ENCODE assay signal across 10 cellular contexts in the genomic region with DNA sequence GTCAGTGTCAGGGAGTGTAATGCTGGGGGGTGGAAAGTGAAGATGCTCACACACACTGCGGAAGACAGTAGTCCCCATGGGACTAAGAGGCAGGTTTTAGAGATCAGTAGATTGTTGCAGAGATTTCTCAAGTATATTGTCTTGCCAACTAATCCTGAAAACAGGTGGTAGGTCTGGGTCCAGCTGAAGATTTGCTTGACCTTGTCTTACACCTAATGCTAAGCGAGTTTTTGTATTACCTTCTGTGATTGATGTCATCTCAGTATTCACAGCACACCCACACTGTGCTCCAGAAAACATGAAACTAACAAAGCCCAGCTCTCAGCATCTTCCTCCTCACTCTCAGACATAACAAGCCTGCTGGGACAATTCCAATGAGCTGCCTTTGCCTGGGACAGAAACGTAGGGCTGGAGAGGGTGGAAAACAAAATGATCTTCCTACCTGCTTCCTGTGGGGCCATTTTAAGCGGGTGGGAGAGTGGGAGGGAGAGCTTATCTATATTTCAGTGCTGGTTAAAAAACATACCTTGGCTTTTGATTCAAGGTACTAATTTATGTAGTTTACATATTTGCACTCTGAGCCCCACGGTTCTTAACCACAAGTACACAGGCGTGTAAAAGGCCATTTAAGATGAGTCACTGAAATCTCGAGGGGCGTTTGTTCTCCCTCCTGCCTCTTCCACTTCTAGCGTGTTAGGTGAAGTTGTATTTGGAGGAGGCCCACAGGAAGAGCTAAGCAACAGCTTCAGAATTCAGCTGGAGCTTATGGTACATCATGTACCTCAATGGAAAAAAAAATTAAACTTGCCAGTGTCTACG. TPM values are rescaled to one million over a fixed set of nuclear protein-coding genes. Genes with fewer than 3 reads are reported as not detected.
DNase-seq lines count a peak whose midpoint lies in the region; ATAC-seq, FAIRE-seq and TF ChIP-seq lines count a peak whose summit lies in the region.
"Had no signal": no experiment of that assay in that cellular context is flagged by ENCODE, and none has a peak within 500 bp of the region (broad histone marks: within the 10 kb centered on the region; RNA-seq: fewer than 3 reads in every experiment).

No MANE protein-coding gene starts in this region.

- no peak for TF ChIP-seq EP300 in transverse colon (IDR thresholded peaks at IDR 0.05; ENCODE audit: low read depth)

- intact Hi-C loops in transverse colon (cut with DNase I; ENCODE audit: low total_unique reads): no loop called here

- H3K4me1 ChIP-seq in transverse colon: no peaks in the 10 kb centered on the region

- H3K4me3 ChIP-seq in bronchial epithelial cell (ENCODE audit: low read depth, low read length): no peak overlapping the region
- no peak overlapping the region for H3K4me3 ChIP-seq in transverse colon

- H3K36me3 ChIP-seq in bronchial epithelial cell (ENCODE audit: control insufficient read depth, insufficient read depth, low read length) (no peaks in the 10 kb centered on the region), transverse colon (no peaks in the 10 kb centered on the region)
- H3K36me3 ChIP-seq: neutrophil had no signal

- 28 to 29% methylated on average over 9 to 10 of the region's 10 CpGs for WGBS in transverse colon (ENCODE audit: low coverage in 1 of 2), 2 donors

- DNase-seq in A172 (ENCODE audit: low spot score) (peak; percentile 23), bronchial epithelial cell (ENCODE audit: low read depth) (peak; percentile 58), transverse colon (no peak), putamen (ENCODE audit: low spot score) (no peak), GF-D8 (lab: John Stamatoyannopoulos, UW) (no peak), HuH-7 (ENCODE audit: low spot score) (no peak)

- in situ Hi-C loops in transverse colon (cut with MboI; ENCODE audit: low pct_ligation_motif_present in 1 of 4, low pct_unique_long_range_greater_than_20kb in 1 of 4, low sequenced_read_pairs in 3 of 4): no loop called here

- H3K27me3 ChIP-seq in bronchial epithelial cell (ENCODE audit: control insufficient read depth, insufficient read depth, low read length) (no peaks in the 10 kb centered on the region), transverse colon (no peaks in the 10 kb centered on the region)
- H3K27me3 ChIP-seq: neutrophil had no signal

- H3K9me3 ChIP-seq in transverse colon: no peaks in the 10 kb centered on the region
- H3K9me3 ChIP-seq: neutrophil had no signal

- ATAC-seq in GM18870 (IDR thresholded peaks at IDR 0.05; ENCODE audit: unreplicated experiment) (peak; percentile 67), HG03521 (IDR thresholded peaks at IDR 0.05; ENCODE audit: unreplicated experiment) (peak; percentile 48)

- H3K27ac ChIP-seq in transverse colon: peak overlapping the region in 1 of 4 donors; percentile 15
- H3K27ac ChIP-seq: epithelial cell of prostate, neutrophil had no signal

- FAIRE-seq in bronchial epithelial cell (lab: Jason Lieb, UNC): no peak

- TF ChIP-seq CTCF in bronchial epithelial cell (IDR thresholded peaks at IDR 0.05; ENCODE audit: insufficient read depth, low read length, severe bottlenecking) (no peak), transverse colon (IDR thresholded peaks at IDR 0.05) (no peak)

- TF ChIP-seq POLR2A in transverse colon (IDR thresholded peaks at IDR 0.05): no peak

RNA-seq across cellular contexts. Expression of gene RBMS1, which starts 23.1 kb away (rescaled TPM):
- total RNA-seq in A172 (2014; rRNA removed; shearing (Covaris generic)): 68.6 and 83.7 TPM in 2 replicates
- total RNA-seq in bronchial epithelial cell: 30.0 and 34.1 TPM in 2 replicates
- total RNA-seq in transverse colon: 10 to 100 TPM; 13.5 to 31.6 (median 23.0) TPM

Comparison
In these comparisons a context has a peak if more than half of its experiments do, and no peak if none do; other contexts are left out.
1. DNase-seq: peak in A172 (single experiment) and bronchial epithelial cell (single experiment); none in transverse colon (single experiment), putamen (single experiment), GF-D8 (single experiment) and HuH-7 (single experiment).